Comparison of ENCODE assay signal across 1 cellular context in genomic region chr3:149224736-149225594, GRCh38.
TF ChIP-seq lines count a peak whose summit lies in the region.

No MANE protein-coding gene starts in this region.

TF ChIP-seq in HepG2, 621 proteins besides CTCF, POLR2A, EP300 and RAD21 (continued from another document and continues in another):
- no peak for TF ChIP-seq PTBP1 (IDR thresholded peaks at IDR 0.05; ENCODE audit: low read depth, low read length, poor library complexity, severe bottlenecking)
- TF ChIP-seq NR2F6 (IDR thresholded peaks at IDR 0.05) = peak; percentile 89
- TF ChIP-seq NR2F6 (CRISPR knock-in tag; IDR thresholded peaks at IDR 0.05) = peak; percentile 91
- TF ChIP-seq ZSCAN29 (CRISPR knock-in tag; conservative IDR thresholded peaks at IDR 0.05) = no peak
- TF ChIP-seq ZNF660 (CRISPR knock-in tag; IDR thresholded peaks at IDR 0.05; ENCODE audit: borderline replicate concordance, low read depth) = no peak
- TF ChIP-seq MED8 (CRISPR knock-in tag; IDR thresholded peaks at IDR 0.05; ENCODE audit: insufficient replicate concordance) = peak; percentile 99
- TF ChIP-seq ZNF616 (CRISPR knock-in tag; IDR thresholded peaks at IDR 0.05; ENCODE audit: low read depth) = no peak
- TF ChIP-seq MEIS1 (CRISPR knock-in tag; IDR thresholded peaks at IDR 0.05; ENCODE audit: borderline replicate concordance) = peak; percentile 69; the same call in 1 of the 2 replicates
- no peak for TF ChIP-seq SALL2 (CRISPR knock-in tag; IDR thresholded peaks at IDR 0.05)
- TF ChIP-seq KMT2A (CRISPR knock-in tag; IDR thresholded peaks at IDR 0.05) = peak; percentile 72
- peak; percentile 77 for TF ChIP-seq THAP11 (CRISPR knock-in tag; IDR thresholded peaks at IDR 0.05)
- no peak for TF ChIP-seq ZBTB46 (CRISPR knock-in tag; IDR thresholded peaks at IDR 0.05; ENCODE audit: borderline replicate concordance)
- TF ChIP-seq RARG (CRISPR knock-in tag; IDR thresholded peaks at IDR 0.05; ENCODE audit: low read depth) = no peak
- peak; percentile 69 for TF ChIP-seq PHF5A (CRISPR knock-in tag; IDR thresholded peaks at IDR 0.05; ENCODE audit: low read depth, unreplicated experiment)
- TF ChIP-seq IKZF5 (CRISPR knock-in tag; IDR thresholded peaks at IDR 0.05) = peak; percentile 98
- 0 out of 2 replicates have a peak, but pooled peaks have one; percentile 46 for TF ChIP-seq ZHX2 (IDR thresholded peaks at IDR 0.05; ENCODE audit: low read depth)
- TF ChIP-seq ZHX2 (CRISPR knock-in tag; IDR thresholded peaks at IDR 0.05; ENCODE audit: borderline replicate concordance) = no peak
- peak; percentile 73; the same call in 1 of the 2 replicates for TF ChIP-seq MYPOP (CRISPR knock-in tag; IDR thresholded peaks at IDR 0.05)
- no peak for TF ChIP-seq MLLT10 (CRISPR knock-in tag; IDR thresholded peaks at IDR 0.05)
- TF ChIP-seq ZNF318 (CRISPR knock-in tag; IDR thresholded peaks at IDR 0.05) = no peak
- TF ChIP-seq SNAPC4 (CRISPR knock-in tag; IDR thresholded peaks at IDR 0.05) = 0 out of 2 replicates have a peak, but pooled peaks have one; percentile 50
- peak; percentile 81 for TF ChIP-seq TGIF2 (CRISPR knock-in tag; IDR thresholded peaks at IDR 0.05)
- TF ChIP-seq FOSL1 (CRISPR knock-in tag; IDR thresholded peaks at IDR 0.05; ENCODE audit: borderline replicate concordance) = 0 out of 2 replicates have a peak, but pooled peaks have one; percentile 31
- peak; percentile 40; the same call in 1 of the 2 replicates for TF ChIP-seq ATF3 (CRISPR knock-in tag; IDR thresholded peaks at IDR 0.05)
- no peak for TF ChIP-seq DR1 (CRISPR knock-in tag; IDR thresholded peaks at IDR 0.05)
- TF ChIP-seq GPBP1L1 (CRISPR knock-in tag; IDR thresholded peaks at IDR 0.05) = no peak
